21 cellular contexts compared by ENCODE assay signal in the genomic region with DNA sequence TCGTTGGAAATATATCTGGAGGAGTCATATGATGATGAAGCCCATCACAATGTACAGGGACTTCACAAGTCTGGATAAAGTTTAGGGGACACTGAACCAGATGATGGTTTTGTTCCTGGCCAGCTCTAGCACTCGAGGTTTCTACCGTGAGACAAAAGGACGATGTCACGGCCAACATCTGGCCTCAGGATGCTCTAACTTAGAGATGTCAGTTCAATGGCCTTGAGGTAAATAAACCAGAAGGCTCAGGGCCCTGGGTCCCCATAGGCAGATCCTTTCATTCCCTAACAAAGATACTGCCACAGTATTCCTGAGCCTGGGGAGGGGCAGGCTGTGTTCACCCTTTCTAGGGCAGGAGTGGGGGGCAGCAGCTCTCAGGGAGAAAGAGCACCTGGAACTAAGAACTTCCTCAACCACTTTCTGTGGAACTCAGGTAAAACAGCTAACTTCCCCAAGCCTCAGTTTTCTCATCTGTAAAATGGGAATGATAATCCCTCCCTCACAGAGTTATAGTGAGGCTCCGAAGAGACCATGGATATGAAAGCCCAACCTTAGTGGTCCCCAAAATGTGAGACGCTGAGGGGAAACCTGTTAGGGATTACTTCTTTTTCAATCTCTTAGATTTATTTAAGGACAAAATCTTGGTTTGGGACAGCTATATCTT. TPM values are rescaled to one million over a fixed set of nuclear protein-coding genes. Genes with fewer than 3 reads are reported as not detected.
DNase-seq lines count a peak whose midpoint lies in the region; ATAC-seq, FAIRE-seq and TF ChIP-seq lines count a peak whose summit lies in the region.
"Had no signal": no experiment of that assay in that cellular context is flagged by ENCODE, and none has a peak within 500 bp of the region (broad histone marks: within the 10 kb centered on the region; RNA-seq: fewer than 3 reads in every experiment).

No MANE protein-coding gene starts in this region.

- H3K4me1 ChIP-seq in GM23338 (ENCODE audit: insufficient read depth) (no peaks in the 10 kb centered on the region), kidney (ENCODE audit: control insufficient read depth in 1 of 2, insufficient read depth in 1 of 2, low read depth in 1 of 2, low read length in 2 of 2) (no peaks in the 10 kb centered on the region)

- no peak overlapping the region for H3K27ac ChIP-seq in GM23338 (ENCODE audit: low read depth)
- H3K27ac ChIP-seq in kidney (ENCODE audit: low read depth in 2 of 2, low read length in 2 of 2): no peak overlapping the region

- H3K36me3 Mint-ChIP-seq in GM23338 (ENCODE audit: low read depth) (no peaks in the 10 kb centered on the region), chondrocyte (ENCODE audit: low read depth) (no peaks in the 10 kb centered on the region)
- H3K36me3 Mint-ChIP-seq: CD4-positive, alpha-beta memory T cell had no signal

- no peaks in the 10 kb centered on the region for H3F3A ChIP-seq in GM23338 (replicated peaks; ENCODE audit: low read depth)

- ATAC-seq in GM23338: no peak
- ATAC-seq: GM12878 had no signal

- no peak for FAIRE-seq in kidney (lab: Jason Lieb, UNC)
- FAIRE-seq: GM12878, GM19239 had no signal

- H3K4me3 ChIP-seq in GM23338 (no peak overlapping the region), kidney (ENCODE audit: low read length in 2 of 2) (no peak overlapping the region)
- H3K4me3 ChIP-seq: GM12878 had no signal

- no peaks in the 10 kb centered on the region for H3K9me2 ChIP-seq in GM23338 (ENCODE audit: insufficient read depth)

- intact Hi-C loops in kidney (cut with DNase I): no loop called here

- no peaks in the 10 kb centered on the region for H3K4me1 Mint-ChIP-seq in GM23338
- H3K4me1 Mint-ChIP-seq in chondrocyte (ENCODE audit: low read depth): no peaks in the 10 kb centered on the region
- H3K4me1 Mint-ChIP-seq: CD4-positive, alpha-beta memory T cell had no signal

- no peaks in the 10 kb centered on the region for H3K27me3 ChIP-seq in GM23338 (ENCODE audit: insufficient read depth)

- no peaks in the 10 kb centered on the region for H3K9me3 Mint-ChIP-seq in GM23338
- no peaks in the 10 kb centered on the region for H3K9me3 Mint-ChIP-seq in chondrocyte (ENCODE audit: low read depth)
- H3K9me3 Mint-ChIP-seq: CD4-positive, alpha-beta memory T cell had no signal

- no peak overlapping the region for H3K9ac ChIP-seq in kidney (ENCODE audit: low read length in 2 of 2)

- H3K36me3 ChIP-seq in GM23338 (ENCODE audit: insufficient read depth) (no peaks in the 10 kb centered on the region), kidney (ENCODE audit: control insufficient read depth in 1 of 2, insufficient read depth in 2 of 2, low read length in 2 of 2) (no peaks in the 10 kb centered on the region)

- no peaks in the 10 kb centered on the region for H3K79me2 ChIP-seq in GM23338 (replicated peaks; ENCODE audit: insufficient read depth)

- no peak overlapping the region for H3K27ac Mint-ChIP-seq in GM23338
- H3K27ac Mint-ChIP-seq in chondrocyte (ENCODE audit: unreplicated experiment): no peak overlapping the region
- H3K27ac Mint-ChIP-seq: CD4-positive, alpha-beta memory T cell had no signal

- H3K27me3 Mint-ChIP-seq in GM23338 (ENCODE audit: insufficient read depth, low read depth, poor library complexity) (peaks cover 6% of the 10 kb centered on the region), chondrocyte (ENCODE audit: low read depth) (peaks cover 35% of the 10 kb centered on the region)

- H3K4me3 Mint-ChIP-seq in GM23338 (no peak overlapping the region), chondrocyte (ENCODE audit: unreplicated experiment) (no peak overlapping the region)
- H3K4me3 Mint-ChIP-seq: CD4-positive, alpha-beta memory T cell had no signal

- H3K4me2 ChIP-seq in GM23338: no peak overlapping the region

- DNase-seq in GM23338 (ENCODE audit: low spot score) (peak; percentile 6), chondrocyte (ENCODE audit: low spot score) (peak; percentile 8), kidney (peak; percentile 26), DMS79 (lab: John Stamatoyannopoulos, UW) (no peak), SW 1271 (lab: John Stamatoyannopoulos, UW) (no peak), NCI-H1417 treated with DMSO at 0.1 percent for 48 hours (lab: John Stamatoyannopoulos, UW) (no peak)
- DNase-seq: C1 segment of cervical spinal cord; Calu3; CD4-positive, alpha-beta memory T cell; COR-L47; DMS53; DND-41; GDM1; GOT3; H7; HCEC 1CT had no signal

- no peaks in the 10 kb centered on the region for H3K9me3 ChIP-seq in kidney (ENCODE audit: control insufficient read depth in 1 of 2, low read length in 2 of 2)

- no peaks in the 10 kb centered on the region for H4K20me1 ChIP-seq in GM23338 (replicated peaks; ENCODE audit: insufficient read depth)

- TF ChIP-seq CTCF in GM23338 (conservative IDR thresholded peaks at IDR 0.05; ENCODE audit: low read depth in 2 of 2) (no peak), chondrocyte (IDR thresholded peaks at IDR 0.05) (no peak), kidney (IDR thresholded peaks at IDR 0.05; ENCODE audit: borderline replicate concordance, extremely low read depth, insufficient read depth) (no peak)

- no peak overlapping the region for H2AFZ ChIP-seq in GM23338

TF ChIP-seq in GM23338, 12 proteins besides CTCF, POLR2A, EP300 and RAD21 (continues in another document):
- no peak for TF ChIP-seq JUNB (IDR thresholded peaks at IDR 0.05; ENCODE audit: unreplicated experiment)
- no peak for TF ChIP-seq ZNF114 (CRISPR knock-in tag; IDR thresholded peaks at IDR 0.05)
- TF ChIP-seq EZH2 (IDR thresholded peaks at IDR 0.05; ENCODE audit: low read depth, unreplicated experiment): no peak
- no peak for TF ChIP-seq STAT1 (IDR thresholded peaks at IDR 0.05; ENCODE audit: unreplicated experiment)

RNA-seq across cellular contexts. Expression of gene MS4A10, which starts 18.3 kb away (rescaled TPM):
- not detected in 2 replicates for total RNA-seq in GM23338 (2014; rRNA removed; shearing (Covaris generic))
- polyA plus RNA-seq in GM23338 (2016; fragmentation: Nextera tagmentation; extraction: Ambion mirVana): not detected in 2 replicates
- not detected in 3 replicates for total RNA-seq in chondrocyte
- total RNA-seq in kidney: not detected
- polyA plus RNA-seq in kidney (ENCODE audit: insufficient read depth, low read depth, low replicate concordance): 1.1 TPM
- total RNA-seq: A172; A673; Calu3; CD4-positive, alpha-beta memory T cell; GM12878; H7 had no signal
- polyA plus RNA-seq: BJ; CD4-positive, alpha-beta memory T cell; GM12878 had no signal

RNA-seq across cellular contexts. Expression of gene CCDC86, which starts 38.5 kb away (rescaled TPM):
- total RNA-seq in GM23338 (2014; rRNA removed; shearing (Covaris generic)): 81.8 and 98.5 TPM in 2 replicates
- polyA plus RNA-seq in GM23338 (2016; fragmentation: Nextera tagmentation; extraction: Ambion mirVana) (67.0 and 67.3 TPM in 2 replicates), kidney (ENCODE audit: insufficient read depth, low read depth, low replicate concordance) (15.9 TPM)
- total RNA-seq in chondrocyte (16.6 to 18.6 TPM (median 17.7 TPM) in 3 replicates), kidney (18.9 TPM)

RNA-seq across cellular contexts. Expression of gene MS4A15, which starts 46.7 kb away (rescaled TPM):
- total RNA-seq in GM23338 (2014; rRNA removed; shearing (Covaris generic)): not detected in 2 replicates
- 0.14 and 0.44 TPM in 2 replicates for polyA plus RNA-seq in GM23338 (2016; fragmentation: Nextera tagmentation; extraction: Ambion mirVana)
- total RNA-seq in chondrocyte: not detected in 3 replicates
- total RNA-seq in kidney: not detected
- not detected for polyA plus RNA-seq in kidney (ENCODE audit: insufficient read depth, low read depth, low replicate concordance)
- total RNA-seq: A172; A673; Calu3; CD4-positive, alpha-beta memory T cell had no signal
- polyA plus RNA-seq: BJ; CD4-positive, alpha-beta memory T cell had no signal

RNA-seq across cellular contexts. Expression of gene PTGDR2, which starts 52.3 kb away (rescaled TPM):
- total RNA-seq in GM23338 (2014; rRNA removed; shearing (Covaris generic)): 0.24 and 0.35 TPM in 2 replicates
- polyA plus RNA-seq in GM23338 (2016; fragmentation: Nextera tagmentation; extraction: Ambion mirVana): 0.57 and 0.73 TPM in 2 replicates
- total RNA-seq in chondrocyte: 0.12 TPM in 1 of 3 replicates, not detected in the others
- 0.16 TPM for total RNA-seq in kidney
- not detected for polyA plus RNA-seq in kidney (ENCODE audit: insufficient read depth, low read depth, low replicate concordance)
- total RNA-seq: A172 had no signal

Comparison
In these comparisons a context has a peak if more than half of its experiments do, and no peak if none do; other contexts are left out.
1. DNase-seq: peak in GM23338 (single experiment), chondrocyte (single experiment) and kidney (single experiment); none in DMS79 (single experiment), SW 1271 (0 of 2) and NCI-H1417 treated with DMSO at 0.1 percent for 48 hours (single experiment).